In genomic region chr20:11084508-11084907, GRCh38 we compare ENCODE assay signal across 1 cellular context.
TF ChIP-seq lines count a peak whose summit lies in the region.

No MANE protein-coding gene starts in this region.

TF ChIP-seq in HepG2, 621 proteins besides CTCF, POLR2A, EP300 and RAD21 (continued from another document):
- TF ChIP-seq ZBTB40 (IDR thresholded peaks at IDR 0.05): 0 out of 2 replicates have a peak, but pooled peaks have one; percentile 17
- TF ChIP-seq ZBTB40 (CRISPR knock-in tag; IDR thresholded peaks at IDR 0.05): no peak
- TF ChIP-seq RAD51 (IDR thresholded peaks at IDR 0.05; ENCODE audit: borderline replicate concordance): 0 out of 2 replicates have a peak, but pooled peaks have one; percentile 5
